8 cellular contexts compared by ENCODE assay signal in the genomic region with DNA sequence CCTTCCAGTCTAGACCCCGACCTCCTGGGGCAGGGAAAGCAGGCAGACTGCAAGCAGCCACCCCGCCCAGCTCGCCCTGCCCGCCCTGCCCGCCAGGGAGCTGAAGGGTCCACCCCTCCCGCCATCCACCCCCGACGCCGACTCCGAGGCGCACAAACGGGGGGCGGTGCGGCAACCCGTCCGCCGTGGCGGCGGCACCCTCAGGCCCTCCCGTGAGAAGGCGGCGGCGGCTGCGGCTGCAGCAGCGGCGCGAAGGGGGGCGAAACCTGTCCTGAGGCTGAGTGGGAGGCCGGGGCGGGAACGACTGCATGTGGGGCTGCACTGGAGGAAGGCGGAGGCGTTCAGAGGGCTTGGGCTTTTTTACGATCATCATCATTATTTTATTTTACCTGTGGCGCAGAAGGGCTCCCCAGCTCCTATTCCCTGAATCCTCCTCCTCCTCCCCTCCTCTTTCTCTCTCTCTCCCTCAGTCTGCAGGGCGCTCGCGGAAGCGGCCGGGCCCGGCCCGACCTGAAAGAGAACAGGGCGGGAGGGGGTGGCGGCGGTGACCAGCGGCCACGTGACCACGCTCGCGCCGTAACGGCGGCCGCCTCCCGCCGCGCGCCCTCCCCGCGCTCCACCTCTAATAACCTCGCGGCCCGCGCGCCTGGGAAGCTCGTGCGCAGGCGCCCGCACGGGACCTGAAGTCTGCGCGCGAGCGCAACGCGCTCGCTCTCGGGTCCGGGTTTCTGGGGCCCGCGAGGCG. TPM values are rescaled to one million over a fixed set of nuclear protein-coding genes. Genes with fewer than 3 reads are reported as not detected.
DNase-seq lines count a peak whose midpoint lies in the region; ATAC-seq, FAIRE-seq and TF ChIP-seq lines count a peak whose summit lies in the region.

Gene TBC1D5 (minus strand): TSS at position 540 of the 745 bp plus-strand sequence. CDS start 234,061 bp downstream, outside the sequence.

- TF ChIP-seq CTCF in H1 (IDR thresholded peaks at IDR 0.05; ENCODE audit: control extremely low read depth in 1 of 3, insufficient read depth in 1 of 3, low read depth in 1 of 3, low read length in 3 of 3) = no peak

- 0 out of 2 replicates have a peak within 1 kb of the TSS, but pooled peaks have one; percentile 61 for H2BK15ac ChIP-seq in H1 (ENCODE audit: low read length)

- no peaks in the 10 kb centered on the region for H3K9me3 ChIP-seq in CD4-positive, alpha-beta memory T cell (ENCODE audit: control insufficient read depth in 1 of 2, low read length in 2 of 2)
- no peaks in the 10 kb centered on the region for H3K9me3 ChIP-seq in H1 (ENCODE audit: insufficient read depth in 2 of 2, low read depth in 1 of 2, low read length in 1 of 2)

- H3K4me1 ChIP-seq in CD4-positive, alpha-beta memory T cell (ENCODE audit: insufficient read depth, low read length) = peaks cover 39% of the 10 kb centered on the region
- peaks cover 2 to 8% (median 5%) of the 10 kb centered on the region in 4 experiments; a peak in 3 of 7 replicates for H3K4me1 ChIP-seq in H1 (replicated peaks in 1 of 4; ENCODE audit: control insufficient read depth in 3 of 4, insufficient read depth in 4 of 4, low read length in 3 of 4)

- peak within 1 kb of the TSS; percentile 27; the same call in 1 of the 2 replicates for H2BK12ac ChIP-seq in H1 (ENCODE audit: low read depth, low read length)

- H4K91ac ChIP-seq in H1 (replicated peaks; ENCODE audit: insufficient read length, low read length) = peak within 1 kb of the TSS; percentile 87

- peaks cover 0 to 34% of the 10 kb centered on the region in 2 experiments; a peak in 2 of 4 replicates for H3K79me2 ChIP-seq in H1 (ENCODE audit: control insufficient read depth in 1 of 2, insufficient read depth in 2 of 2, low read length in 2 of 2)

- peaks cover 3% of the 10 kb centered on the region for H3K23me2 ChIP-seq in H1 (ENCODE audit: low read depth, low read length)

- no peak for FAIRE-seq in H1 (lab: Jason Lieb, UNC)

- H3K4ac ChIP-seq in H1 (replicated peaks; ENCODE audit: insufficient read length, low read depth, low read length) = peak within 1 kb of the TSS; percentile 63

- no peak within 1 kb of the TSS for H2BK20ac ChIP-seq in H1 (ENCODE audit: low read length)

- H3K18ac ChIP-seq in H1 (ENCODE audit: extremely low read depth, low read length) = peak within 1 kb of the TSS; percentile 99

- peak within 1 kb of the TSS; percentile 90 to 95 (median 92) for H3K27ac Mint-ChIP-seq in CD4-positive, alpha-beta memory T cell

- H2AK5ac ChIP-seq in H1 (ENCODE audit: low read depth, low read length) = no peak within 1 kb of the TSS

- no peaks in the 10 kb centered on the region; the same call in 1 of the 2 replicates for H3K79me1 ChIP-seq in H1 (ENCODE audit: low read depth, low read length)

- peak within 1 kb of the TSS; percentile 97 for H2AFZ ChIP-seq in H1 (ENCODE audit: low read length)

- intact Hi-C loops in CD4-positive, alpha-beta memory T cell (cut with micrococcal nuclease) = loop anchor here (2.0 to 10.0 kb wide), 3 partner anchors 49 to 983 kb away; partner anchors contain the start of gene SATB1

- H3K4me2 ChIP-seq in H1 (ENCODE audit: insufficient read depth in 1 of 2, low read depth in 2 of 2, low read length in 2 of 2) = peak within 1 kb of the TSS; percentile 83 to 92

- no peaks in the 10 kb centered on the region for H4K20me1 ChIP-seq in H1 (replicated peaks in 1 of 2; ENCODE audit: control insufficient read depth in 1 of 2, insufficient read depth in 2 of 2, low read length in 2 of 2)

- H3K56ac ChIP-seq in H1 (replicated peaks; ENCODE audit: insufficient read length, low read depth, low read length) = peak within 1 kb of the TSS; percentile 85

- H2BK120ac ChIP-seq in H1 (replicated peaks; ENCODE audit: low read depth, low read length) = peak within 1 kb of the TSS; percentile 91

- peak within 1 kb of the TSS; percentile 94 for H4K8ac ChIP-seq in H1 (ENCODE audit: extremely low read depth, insufficient read depth, low read length)

- TF ChIP-seq RAD21 in H1 (IDR thresholded peaks at IDR 0.05 in 1 of 2, conservative IDR thresholded peaks at IDR 0.05 in 1 of 2; ENCODE audit: low read depth in 2 of 2, low read length in 2 of 2) = no peak

- peak within 1 kb of the TSS; percentile 83 to 94 (median 90) for H3K9ac ChIP-seq in H1 (replicated peaks in 1 of 4; ENCODE audit: extremely low read depth in 1 of 4, low read depth in 3 of 4, low read length in 3 of 4)

- no peaks in the 10 kb centered on the region for H3K9me3 Mint-ChIP-seq in CD4-positive, alpha-beta memory T cell

- H3K14ac ChIP-seq in H1 (ENCODE audit: insufficient read length) = peak within 1 kb of the TSS; percentile 97

- CTCF ChIA-PET in CD4-positive, alpha-beta memory T cell (lab: Charles Lee; ENCODE audit: partially characterized antibody) = interaction anchor here (1.0 to 1.4 kb wide), 2 partner anchors 59 to 99 kb away, joined by 3 to 5 read pairs; no protein-coding TSS in a partner anchor
- CTCF ChIA-PET in activated CD8-positive, alpha-beta memory T cell treated with anti-CD3 and anti-CD28 coated beads for 36 hours (lab: Charles Lee) = interaction anchor here (0.5 to 1.0 kb wide), 5 partner anchors 32 to 555 kb away, joined by 3 to 5 read pairs (median 3); no protein-coding TSS in a partner anchor
- CTCF ChIA-PET in H1 (lab: Charles Lee; ENCODE audit: partially characterized antibody) = interaction anchor here (1.3 kb wide), 1 partner anchor 99 kb away, joined by 5 read pairs; no protein-coding TSS in a partner anchor

- no peak within 1 kb of the TSS for H3K23ac ChIP-seq in H1 (ENCODE audit: insufficient read length)

- WGBS in H1 (ENCODE audit: extremely low coverage in 1 of 2, insufficient coverage in 1 of 2, insufficient read length in 1 of 2, insufficient replicate concordance in 2 of 2, low coverage in 1 of 2, low lambda C conversion rate in 2 of 2, missing lambda C conversion rate in 1 of 2), 2 experiments = 4% methylated on average over 64 of the region's 82 CpGs; no CpG with 5 or more reads in 1 of the 2 experiments

- POLR2A ChIA-PET in CD4-positive, alpha-beta memory T cell (lab: Charles Lee; ENCODE audit: partially characterized antibody) = interaction anchor here (0.6 to 2.1 kb wide), 12 partner anchors 8 to 900 kb away, joined by 3 to 20 read pairs (median 3); no protein-coding TSS in a partner anchor
- POLR2A ChIA-PET in activated CD8-positive, alpha-beta memory T cell treated with anti-CD3 and anti-CD28 coated beads for 36 hours (lab: Charles Lee) = interaction anchor here (0.8 to 1.3 kb wide), 2 partner anchors 32 to 269 kb away, joined by 3 to 9 read pairs; no protein-coding TSS in a partner anchor
- POLR2A ChIA-PET in H1 (lab: Charles Lee; ENCODE audit: partially characterized antibody) = interaction anchor here (0.8 to 1.8 kb wide), 8 partner anchors 10 to 221 kb away, joined by 3 to 6 read pairs (median 4); no protein-coding TSS in a partner anchor

- peaks cover 0 to 7% of the 10 kb centered on the region in 2 donors for H3K36me3 Mint-ChIP-seq in CD4-positive, alpha-beta memory T cell

- no peaks in the 10 kb centered on the region for H3K27me3 ChIP-seq in CD4-positive, alpha-beta memory T cell (ENCODE audit: insufficient read depth, low read length)
- no peaks in the 10 kb centered on the region for H3K27me3 ChIP-seq in H1 (replicated peaks in 1 of 4; ENCODE audit: control insufficient read depth in 3 of 4, extremely low read depth in 1 of 4, insufficient read depth in 3 of 4, low read length in 3 of 4)

- peak; percentile 70 to 92 (median 89) for DNase-seq in CD4-positive, alpha-beta memory T cell
- DNase-seq in NOMO-1 (lab: John Stamatoyannopoulos, UW; ENCODE audit: unreplicated experiment in 2 of 2) = peak; percentile 97 to 98
- peak; percentile 89 to 90 for DNase-seq in H1 (ENCODE audit: low read depth in 1 of 2, low spot score in 2 of 2)
- peak; percentile 98 for DNase-seq in mesenteric fat pad (ENCODE audit: low spot score)
- DNase-seq in stimulated activated CD8-positive, alpha-beta memory T cell treated with anti-CD3 and anti-CD28 coated beads, Interleukin-15, amount 100 ng/mL, for 24 hours (ENCODE audit: low read depth) = peak; percentile 79

- H2BK5ac ChIP-seq in H1 (ENCODE audit: low read depth, low read length) = peak within 1 kb of the TSS; percentile 97

- peak in 1 of 2 experiments; percentile 38; a peak in 1 of 3 replicates for TF ChIP-seq EP300 in H1 (IDR thresholded peaks at IDR 0.05; ENCODE audit: borderline replicate concordance in 1 of 2, low read depth in 2 of 2, low read length in 2 of 2)

- peaks cover 29 to 53% (median 39%) of the 10 kb centered on the region in 4 donors for H3K4me1 Mint-ChIP-seq in CD4-positive, alpha-beta memory T cell

- H3K36me3 ChIP-seq in CD4-positive, alpha-beta memory T cell (ENCODE audit: insufficient read depth, low read length) = no peaks in the 10 kb centered on the region
- H3K36me3 ChIP-seq in H1 (ENCODE audit: control insufficient read depth in 2 of 4, insufficient read depth in 4 of 4, low read length in 3 of 4) = no peaks in the 10 kb centered on the region

- peak within 1 kb of the TSS; percentile 88 to 94 (median 92) for H3K4me3 Mint-ChIP-seq in CD4-positive, alpha-beta memory T cell

- peak within 1 kb of the TSS; percentile 97 for H4K5ac ChIP-seq in H1 (ENCODE audit: insufficient read length, low read depth, low read length)

- TF ChIP-seq POLR2A in H1 (IDR thresholded peaks at IDR 0.05; ENCODE audit: control extremely low read depth in 1 of 2, low read depth in 2 of 2, low read length in 2 of 2) = peak; percentile 62 to 89

- no peaks in the 10 kb centered on the region for H3K27me3 Mint-ChIP-seq in CD4-positive, alpha-beta memory T cell

- ATAC-seq in GM19452 (IDR thresholded peaks at IDR 0.05; ENCODE audit: unreplicated experiment) (peak; percentile 77), HG03575 (IDR thresholded peaks at IDR 0.05; ENCODE audit: extremely low read depth, insufficient number of reproducible peaks, low FRiP score, unreplicated experiment) (peak; percentile 3)

- H3K27ac ChIP-seq in CD4-positive, alpha-beta memory T cell (ENCODE audit: low read depth, low read length) = peak within 1 kb of the TSS; percentile 54
- peak within 1 kb of the TSS; percentile 94 for H3K27ac ChIP-seq in H1 (ENCODE audit: low read depth, low read length)

- H3K4me3 ChIP-seq in CD4-positive, alpha-beta memory T cell (ENCODE audit: low read length in 2 of 2) = peak within 1 kb of the TSS; percentile 38 to 81
- H3K4me3 ChIP-seq in H1 (ENCODE audit: extremely low read depth in 1 of 4, insufficient read depth in 2 of 4, low read depth in 3 of 4, low read length in 4 of 4) = peak within 1 kb of the TSS; percentile 57 to 90 (median 62)

RNA-seq across cellular contexts. Expression of gene TBC1D5, which starts in this region (rescaled TPM):
- 10 to 100 TPM; 46.6 to 52.2 TPM for total RNA-seq in CD4-positive, alpha-beta memory T cell
- polyA plus RNA-seq in CD4-positive, alpha-beta memory T cell = 10 to 100 TPM; 21.2 to 40.1 TPM
- 10 to 100 TPM; 40.9 to 41.0 TPM for total RNA-seq in activated CD8-positive, alpha-beta memory T cell treated with anti-CD3 and anti-CD28 coated beads for 36 hours
- total RNA-seq in H1 (2021; fragmentation: NEBNext Ultra II Directional; extraction: Animal tissue kit (Norgen Biotek cat#: 25700)) = 22.9 and 24.2 TPM in 2 replicates
- 11.0 TPM in 2 replicates for polyA plus RNA-seq in H1 (2011; rRNA removed)
- 9.2 TPM for polyA plus RNA-seq in H1 (2011; cell fraction: cytosol; rRNA removed)
- 10.2 TPM for polyA plus RNA-seq in H1 (2011; cell fraction: nucleus; rRNA removed)
- 8.9 to 13.1 TPM (median 11.9 TPM) in 4 replicates for polyA plus RNA-seq in H1 (2012, experiment 1 of 2)
- 1.3 TPM for polyA plus RNA-seq in H1 (2012, experiment 2 of 2)
- polyA plus RNA-seq in H1 (2013, experiment 1 of 2) = 16.5 TPM
- 16.8 TPM for polyA plus RNA-seq in H1 (2013, experiment 2 of 2)
- 32.1 and 33.0 TPM in 2 replicates for polyA minus RNA-seq in H1 (2011; rRNA and poly(A)+ RNA removed)
- polyA minus RNA-seq in H1 (2011; cell fraction: cytosol; rRNA and poly(A)+ RNA removed) = 19.4 TPM
- 35.9 TPM for polyA minus RNA-seq in H1 (2011; cell fraction: nucleus; rRNA and poly(A)+ RNA removed)
- 50.1 TPM for total RNA-seq in mesenteric fat pad

Comparison
In these comparisons a context has a peak if more than half of its experiments do, and no peak if none do; other contexts are left out.
1. Peak in every context shown above with its lines: DNase-seq, ATAC-seq, H3K4me3 ChIP-seq and H3K27ac ChIP-seq.